1 cellular context compared by ENCODE assay signal in the genomic region with DNA sequence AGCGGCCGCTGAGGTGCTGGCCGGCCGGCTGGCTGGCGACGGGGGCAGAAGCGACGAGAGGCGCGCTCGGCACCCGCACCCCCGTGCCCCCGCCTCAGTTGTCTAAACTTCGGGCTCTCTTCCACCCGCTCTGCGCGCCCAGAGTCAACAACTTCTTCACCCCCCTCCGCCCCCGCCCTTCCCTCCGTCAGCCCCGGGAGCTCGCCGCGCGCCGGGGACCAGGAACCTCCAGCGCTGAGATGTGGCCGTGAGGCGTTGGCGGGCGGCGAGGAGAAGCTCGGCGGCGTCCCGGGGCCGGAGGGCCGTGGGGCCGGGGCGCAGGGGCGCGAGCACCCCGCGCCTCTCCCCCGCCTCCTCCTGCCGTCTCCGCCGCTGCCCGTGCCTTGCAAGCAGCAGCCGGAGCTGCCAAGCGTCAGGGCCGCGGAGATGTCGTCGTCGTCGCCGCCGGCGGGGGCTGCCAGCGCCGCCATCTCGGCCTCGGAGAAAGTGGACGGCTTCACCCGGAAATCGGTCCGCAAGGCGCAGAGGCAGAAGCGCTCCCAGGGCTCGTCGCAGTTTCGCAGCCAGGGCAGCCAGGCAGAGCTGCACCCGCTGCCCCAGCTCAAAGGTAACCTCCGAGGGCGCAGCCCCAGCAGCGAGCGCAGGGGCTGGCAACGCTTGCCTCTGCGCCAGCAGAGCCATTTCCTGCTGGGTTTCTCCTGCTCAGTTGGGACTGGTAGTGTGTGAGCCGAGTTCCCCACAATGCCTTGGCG.
TF ChIP-seq lines count a peak whose summit lies in the region.

No MANE protein-coding gene starts in this region.

TF ChIP-seq in HepG2, 621 proteins besides CTCF, POLR2A, EP300 and RAD21 (continued from another document and continues in another):
- TF ChIP-seq, protein P1, sequence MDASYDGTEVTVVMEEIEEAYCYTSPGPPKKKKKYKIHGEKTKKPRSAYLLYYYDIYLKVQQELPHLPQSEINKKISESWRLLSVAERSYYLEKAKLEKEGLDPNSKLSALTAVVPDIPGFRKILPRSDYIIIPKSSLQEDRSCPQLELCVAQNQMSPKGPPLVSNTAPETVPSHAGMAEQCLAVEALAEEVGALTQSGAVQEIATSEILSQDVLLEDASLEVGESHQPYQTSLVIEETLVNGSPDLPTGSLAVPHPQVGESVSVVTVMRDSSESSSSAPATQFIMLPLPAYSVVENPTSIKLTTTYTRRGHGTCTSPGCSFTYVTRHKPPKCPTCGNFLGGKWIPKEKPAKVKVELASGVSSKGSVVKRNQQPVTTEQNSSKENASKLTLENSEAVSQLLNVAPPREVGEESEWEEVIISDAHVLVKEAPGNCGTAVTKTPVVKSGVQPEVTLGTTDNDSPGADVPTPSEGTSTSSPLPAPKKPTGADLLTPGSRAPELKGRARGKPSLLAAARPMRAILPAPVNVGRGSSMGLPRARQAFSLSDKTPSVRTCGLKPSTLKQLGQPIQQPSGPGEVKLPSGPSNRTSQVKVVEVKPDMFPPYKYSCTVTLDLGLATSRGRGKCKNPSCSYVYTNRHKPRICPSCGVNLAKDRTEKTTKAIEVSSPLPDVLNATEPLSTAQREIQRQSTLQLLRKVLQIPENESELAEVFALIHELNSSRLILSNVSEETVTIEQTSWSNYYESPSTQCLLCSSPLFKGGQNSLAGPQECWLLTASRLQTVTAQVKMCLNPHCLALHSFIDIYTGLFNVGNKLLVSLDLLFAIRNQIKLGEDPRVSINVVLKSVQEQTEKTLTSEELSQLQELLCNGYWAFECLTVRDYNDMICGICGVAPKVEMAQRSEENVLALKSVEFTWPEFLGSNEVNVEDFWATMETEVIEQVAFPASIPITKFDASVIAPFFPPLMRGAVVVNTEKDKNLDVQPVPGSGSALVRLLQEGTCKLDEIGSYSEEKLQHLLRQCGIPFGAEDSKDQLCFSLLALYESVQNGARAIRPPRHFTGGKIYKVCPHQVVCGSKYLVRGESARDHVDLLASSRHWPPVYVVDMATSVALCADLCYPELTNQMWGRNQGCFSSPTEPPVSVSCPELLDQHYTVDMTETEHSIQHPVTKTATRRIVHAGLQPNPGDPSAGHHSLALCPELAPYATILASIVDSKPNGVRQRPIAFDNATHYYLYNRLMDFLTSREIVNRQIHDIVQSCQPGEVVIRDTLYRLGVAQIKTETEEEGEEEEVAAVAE (CRISPR knock-in tag; IDR thresholded peaks at IDR 0.05; ENCODE audit: borderline replicate concordance): no peak
- TF ChIP-seq ZNF496 (CRISPR knock-in tag; IDR thresholded peaks at IDR 0.05; ENCODE audit: insufficient replicate concordance): no peak
- no peak for TF ChIP-seq PRPF4 (IDR thresholded peaks at IDR 0.05; ENCODE audit: low read depth, low read length, poor library complexity, severe bottlenecking)
- TF ChIP-seq, protein P2, sequence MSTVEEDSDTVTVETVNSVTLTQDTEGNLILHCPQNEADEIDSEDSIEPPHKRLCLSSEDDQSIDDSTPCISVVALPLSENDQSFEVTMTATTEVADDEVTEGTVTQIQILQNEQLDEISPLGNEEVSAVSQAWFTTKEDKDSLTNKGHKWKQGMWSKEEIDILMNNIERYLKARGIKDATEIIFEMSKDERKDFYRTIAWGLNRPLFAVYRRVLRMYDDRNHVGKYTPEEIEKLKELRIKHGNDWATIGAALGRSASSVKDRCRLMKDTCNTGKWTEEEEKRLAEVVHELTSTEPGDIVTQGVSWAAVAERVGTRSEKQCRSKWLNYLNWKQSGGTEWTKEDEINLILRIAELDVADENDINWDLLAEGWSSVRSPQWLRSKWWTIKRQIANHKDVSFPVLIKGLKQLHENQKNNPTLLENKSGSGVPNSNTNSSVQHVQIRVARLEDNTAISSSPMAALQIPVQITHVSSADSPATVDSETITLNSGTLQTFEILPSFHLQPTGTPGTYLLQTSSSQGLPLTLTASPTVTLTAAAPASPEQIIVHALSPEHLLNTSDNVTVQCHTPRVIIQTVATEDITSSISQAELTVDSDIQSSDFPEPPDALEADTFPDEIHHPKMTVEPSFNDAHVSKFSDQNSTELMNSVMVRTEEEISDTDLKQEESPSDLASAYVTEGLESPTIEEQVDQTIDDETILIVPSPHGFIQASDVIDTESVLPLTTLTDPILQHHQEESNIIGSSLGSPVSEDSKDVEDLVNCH (CRISPR knock-in tag; IDR thresholded peaks at IDR 0.05): no peak
- TF ChIP-seq, protein P3, sequence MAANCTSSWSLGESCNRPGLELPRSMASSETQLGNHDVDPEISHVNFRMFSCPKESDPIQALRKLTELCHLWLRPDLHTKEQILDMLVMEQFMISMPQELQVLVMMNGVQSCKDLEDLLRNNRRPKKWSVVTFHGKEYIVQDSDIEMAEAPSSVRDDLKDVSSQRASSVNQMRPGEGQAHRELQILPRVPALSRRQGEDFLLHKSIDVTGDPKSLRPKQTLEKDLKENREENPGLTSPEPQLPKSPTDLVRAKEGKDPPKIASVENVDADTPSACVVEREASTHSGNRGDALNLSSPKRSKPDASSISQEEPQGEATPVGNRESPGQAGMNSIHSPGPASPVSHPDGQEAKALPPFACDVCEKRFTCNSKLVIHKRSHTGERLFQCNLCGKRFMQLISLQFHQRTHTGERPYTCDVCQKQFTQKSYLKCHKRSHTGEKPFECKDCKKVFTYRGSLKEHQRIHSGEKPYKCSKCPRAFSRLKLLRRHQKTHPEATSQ (CRISPR knock-in tag; IDR thresholded peaks at IDR 0.05; ENCODE audit: borderline replicate concordance): no peak
- TF ChIP-seq, protein P4, sequence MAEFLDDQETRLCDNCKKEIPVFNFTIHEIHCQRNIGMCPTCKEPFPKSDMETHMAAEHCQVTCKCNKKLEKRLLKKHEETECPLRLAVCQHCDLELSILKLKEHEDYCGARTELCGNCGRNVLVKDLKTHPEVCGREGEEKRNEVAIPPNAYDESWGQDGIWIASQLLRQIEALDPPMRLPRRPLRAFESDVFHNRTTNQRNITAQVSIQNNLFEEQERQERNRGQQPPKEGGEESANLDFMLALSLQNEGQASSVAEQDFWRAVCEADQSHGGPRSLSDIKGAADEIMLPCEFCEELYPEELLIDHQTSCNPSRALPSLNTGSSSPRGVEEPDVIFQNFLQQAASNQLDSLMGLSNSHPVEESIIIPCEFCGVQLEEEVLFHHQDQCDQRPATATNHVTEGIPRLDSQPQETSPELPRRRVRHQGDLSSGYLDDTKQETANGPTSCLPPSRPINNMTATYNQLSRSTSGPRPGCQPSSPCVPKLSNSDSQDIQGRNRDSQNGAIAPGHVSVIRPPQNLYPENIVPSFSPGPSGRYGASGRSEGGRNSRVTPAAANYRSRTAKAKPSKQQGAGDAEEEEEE (CRISPR knock-in tag; IDR thresholded peaks at IDR 0.05; ENCODE audit: borderline replicate concordance): no peak
- TF ChIP-seq, protein P5, sequence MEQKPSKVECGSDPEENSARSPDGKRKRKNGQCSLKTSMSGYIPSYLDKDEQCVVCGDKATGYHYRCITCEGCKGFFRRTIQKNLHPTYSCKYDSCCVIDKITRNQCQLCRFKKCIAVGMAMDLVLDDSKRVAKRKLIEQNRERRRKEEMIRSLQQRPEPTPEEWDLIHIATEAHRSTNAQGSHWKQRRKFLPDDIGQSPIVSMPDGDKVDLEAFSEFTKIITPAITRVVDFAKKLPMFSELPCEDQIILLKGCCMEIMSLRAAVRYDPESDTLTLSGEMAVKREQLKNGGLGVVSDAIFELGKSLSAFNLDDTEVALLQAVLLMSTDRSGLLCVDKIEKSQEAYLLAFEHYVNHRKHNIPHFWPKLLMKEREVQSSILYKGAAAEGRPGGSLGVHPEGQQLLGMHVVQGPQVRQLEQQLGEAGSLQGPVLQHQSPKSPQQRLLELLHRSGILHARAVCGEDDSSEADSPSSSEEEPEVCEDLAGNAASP (CRISPR knock-in tag; IDR thresholded peaks at IDR 0.05; ENCODE audit: borderline replicate concordance): no peak
- TF ChIP-seq YEATS2 (CRISPR knock-in tag; IDR thresholded peaks at IDR 0.05; ENCODE audit: borderline replicate concordance): no peak
- TF ChIP-seq, protein P6, sequence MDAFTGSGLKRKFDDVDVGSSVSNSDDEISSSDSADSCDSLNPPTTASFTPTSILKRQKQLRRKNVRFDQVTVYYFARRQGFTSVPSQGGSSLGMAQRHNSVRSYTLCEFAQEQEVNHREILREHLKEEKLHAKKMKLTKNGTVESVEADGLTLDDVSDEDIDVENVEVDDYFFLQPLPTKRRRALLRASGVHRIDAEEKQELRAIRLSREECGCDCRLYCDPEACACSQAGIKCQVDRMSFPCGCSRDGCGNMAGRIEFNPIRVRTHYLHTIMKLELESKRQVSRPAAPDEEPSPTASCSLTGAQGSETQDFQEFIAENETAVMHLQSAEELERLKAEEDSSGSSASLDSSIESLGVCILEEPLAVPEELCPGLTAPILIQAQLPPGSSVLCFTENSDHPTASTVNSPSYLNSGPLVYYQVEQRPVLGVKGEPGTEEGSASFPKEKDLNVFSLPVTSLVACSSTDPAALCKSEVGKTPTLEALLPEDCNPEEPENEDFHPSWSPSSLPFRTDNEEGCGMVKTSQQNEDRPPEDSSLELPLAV (CRISPR knock-in tag; conservative IDR thresholded peaks at IDR 0.05; ENCODE audit: low read depth): no peak
- TF ChIP-seq, protein P7, sequence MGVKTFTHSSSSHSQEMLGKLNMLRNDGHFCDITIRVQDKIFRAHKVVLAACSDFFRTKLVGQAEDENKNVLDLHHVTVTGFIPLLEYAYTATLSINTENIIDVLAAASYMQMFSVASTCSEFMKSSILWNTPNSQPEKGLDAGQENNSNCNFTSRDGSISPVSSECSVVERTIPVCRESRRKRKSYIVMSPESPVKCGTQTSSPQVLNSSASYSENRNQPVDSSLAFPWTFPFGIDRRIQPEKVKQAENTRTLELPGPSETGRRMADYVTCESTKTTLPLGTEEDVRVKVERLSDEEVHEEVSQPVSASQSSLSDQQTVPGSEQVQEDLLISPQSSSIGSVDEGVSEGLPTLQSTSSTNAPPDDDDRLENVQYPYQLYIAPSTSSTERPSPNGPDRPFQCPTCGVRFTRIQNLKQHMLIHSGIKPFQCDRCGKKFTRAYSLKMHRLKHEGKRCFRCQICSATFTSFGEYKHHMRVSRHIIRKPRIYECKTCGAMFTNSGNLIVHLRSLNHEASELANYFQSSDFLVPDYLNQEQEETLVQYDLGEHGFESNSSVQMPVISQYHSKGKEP (CRISPR knock-in tag; IDR thresholded peaks at IDR 0.05): no peak
- no peak for TF ChIP-seq ZFP90 (CRISPR knock-in tag; IDR thresholded peaks at IDR 0.05; ENCODE audit: borderline replicate concordance)
- TF ChIP-seq ZNF761 (CRISPR knock-in tag; conservative IDR thresholded peaks at IDR 0.05): peak; percentile 39; the same call in 1 of the 2 replicates
- TF ChIP-seq, protein P8, sequence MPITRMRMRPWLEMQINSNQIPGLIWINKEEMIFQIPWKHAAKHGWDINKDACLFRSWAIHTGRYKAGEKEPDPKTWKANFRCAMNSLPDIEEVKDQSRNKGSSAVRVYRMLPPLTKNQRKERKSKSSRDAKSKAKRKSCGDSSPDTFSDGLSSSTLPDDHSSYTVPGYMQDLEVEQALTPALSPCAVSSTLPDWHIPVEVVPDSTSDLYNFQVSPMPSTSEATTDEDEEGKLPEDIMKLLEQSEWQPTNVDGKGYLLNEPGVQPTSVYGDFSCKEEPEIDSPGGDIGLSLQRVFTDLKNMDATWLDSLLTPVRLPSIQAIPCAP (CRISPR knock-in tag; IDR thresholded peaks at IDR 0.05; ENCODE audit: low read depth): no peak
- no peak for TF ChIP-seq RFX1 (IDR thresholded peaks at IDR 0.05)
- no peak for TF ChIP-seq DNMT1 (CRISPR knock-in tag; IDR thresholded peaks at IDR 0.05)
- TF ChIP-seq, protein P9, sequence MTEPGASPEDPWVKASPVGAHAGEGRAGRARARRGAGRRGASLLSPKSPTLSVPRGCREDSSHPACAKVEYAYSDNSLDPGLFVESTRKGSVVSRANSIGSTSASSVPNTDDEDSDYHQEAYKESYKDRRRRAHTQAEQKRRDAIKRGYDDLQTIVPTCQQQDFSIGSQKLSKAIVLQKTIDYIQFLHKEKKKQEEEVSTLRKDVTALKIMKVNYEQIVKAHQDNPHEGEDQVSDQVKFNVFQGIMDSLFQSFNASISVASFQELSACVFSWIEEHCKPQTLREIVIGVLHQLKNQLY (CRISPR knock-in tag; IDR thresholded peaks at IDR 0.05): no peak
- no peak for TF ChIP-seq SALL2 (CRISPR knock-in tag; IDR thresholded peaks at IDR 0.05)
- TF ChIP-seq DPF2 (CRISPR knock-in tag; IDR thresholded peaks at IDR 0.05; ENCODE audit: borderline replicate concordance, low read depth): no peak
- TF ChIP-seq ZNF124 (CRISPR knock-in tag; IDR thresholded peaks at IDR 0.05): no peak
- no peak for TF ChIP-seq ZNF557 (CRISPR knock-in tag; IDR thresholded peaks at IDR 0.05)
- no peak for TF ChIP-seq ZNF724P (CRISPR knock-in tag; IDR thresholded peaks at IDR 0.05; ENCODE audit: borderline replicate concordance)
- no peak for TF ChIP-seq ZNF660 (CRISPR knock-in tag; IDR thresholded peaks at IDR 0.05; ENCODE audit: borderline replicate concordance, low read depth)
- TF ChIP-seq, protein P10, sequence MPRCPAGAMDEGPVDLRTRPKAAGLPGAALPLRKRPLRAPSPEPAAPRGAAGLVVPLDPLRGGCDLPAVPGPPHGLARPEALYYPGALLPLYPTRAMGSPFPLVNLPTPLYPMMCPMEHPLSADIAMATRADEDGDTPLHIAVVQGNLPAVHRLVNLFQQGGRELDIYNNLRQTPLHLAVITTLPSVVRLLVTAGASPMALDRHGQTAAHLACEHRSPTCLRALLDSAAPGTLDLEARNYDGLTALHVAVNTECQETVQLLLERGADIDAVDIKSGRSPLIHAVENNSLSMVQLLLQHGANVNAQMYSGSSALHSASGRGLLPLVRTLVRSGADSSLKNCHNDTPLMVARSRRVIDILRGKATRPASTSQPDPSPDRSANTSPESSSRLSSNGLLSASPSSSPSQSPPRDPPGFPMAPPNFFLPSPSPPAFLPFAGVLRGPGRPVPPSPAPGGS (CRISPR knock-in tag; IDR thresholded peaks at IDR 0.05): no peak
- TF ChIP-seq, protein P11, sequence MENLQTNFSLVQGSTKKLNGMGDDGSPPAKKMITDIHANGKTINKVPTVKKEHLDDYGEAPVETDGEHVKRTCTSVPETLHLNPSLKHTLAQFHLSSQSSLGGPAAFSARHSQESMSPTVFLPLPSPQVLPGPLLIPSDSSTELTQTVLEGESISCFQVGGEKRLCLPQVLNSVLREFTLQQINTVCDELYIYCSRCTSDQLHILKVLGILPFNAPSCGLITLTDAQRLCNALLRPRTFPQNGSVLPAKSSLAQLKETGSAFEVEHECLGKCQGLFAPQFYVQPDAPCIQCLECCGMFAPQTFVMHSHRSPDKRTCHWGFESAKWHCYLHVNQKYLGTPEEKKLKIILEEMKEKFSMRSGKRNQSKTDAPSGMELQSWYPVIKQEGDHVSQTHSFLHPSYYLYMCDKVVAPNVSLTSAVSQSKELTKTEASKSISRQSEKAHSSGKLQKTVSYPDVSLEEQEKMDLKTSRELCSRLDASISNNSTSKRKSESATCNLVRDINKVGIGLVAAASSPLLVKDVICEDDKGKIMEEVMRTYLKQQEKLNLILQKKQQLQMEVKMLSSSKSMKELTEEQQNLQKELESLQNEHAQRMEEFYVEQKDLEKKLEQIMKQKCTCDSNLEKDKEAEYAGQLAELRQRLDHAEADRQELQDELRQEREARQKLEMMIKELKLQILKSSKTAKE (CRISPR knock-in tag; IDR thresholded peaks at IDR 0.05; ENCODE audit: borderline replicate concordance): no peak
- TF ChIP-seq CBX1 (IDR thresholded peaks at IDR 0.05; ENCODE audit: low read depth): no peak
- TF ChIP-seq SRSF4 (IDR thresholded peaks at IDR 0.05; ENCODE audit: low read depth, low read length, poor library complexity, severe bottlenecking): no peak
- no peak for TF ChIP-seq ZNF577 (CRISPR knock-in tag; IDR thresholded peaks at IDR 0.05; ENCODE audit: borderline replicate concordance, low read depth)
- TF ChIP-seq PCBP1 (IDR thresholded peaks at IDR 0.05; ENCODE audit: borderline replicate concordance, low read depth, low read length): 0 out of 2 replicates have a peak, but pooled peaks have one; percentile 44
- 0 out of 2 replicates have a peak, but pooled peaks have one; percentile 37 for TF ChIP-seq BORCS8-MEF2B (CRISPR knock-in tag; IDR thresholded peaks at IDR 0.05)
- no peak for TF ChIP-seq TBX3 (IDR thresholded peaks at IDR 0.05; ENCODE audit: borderline replicate concordance)
